Comparison of ENCODE assay signal across 8 cellular contexts in the genomic region with DNA sequence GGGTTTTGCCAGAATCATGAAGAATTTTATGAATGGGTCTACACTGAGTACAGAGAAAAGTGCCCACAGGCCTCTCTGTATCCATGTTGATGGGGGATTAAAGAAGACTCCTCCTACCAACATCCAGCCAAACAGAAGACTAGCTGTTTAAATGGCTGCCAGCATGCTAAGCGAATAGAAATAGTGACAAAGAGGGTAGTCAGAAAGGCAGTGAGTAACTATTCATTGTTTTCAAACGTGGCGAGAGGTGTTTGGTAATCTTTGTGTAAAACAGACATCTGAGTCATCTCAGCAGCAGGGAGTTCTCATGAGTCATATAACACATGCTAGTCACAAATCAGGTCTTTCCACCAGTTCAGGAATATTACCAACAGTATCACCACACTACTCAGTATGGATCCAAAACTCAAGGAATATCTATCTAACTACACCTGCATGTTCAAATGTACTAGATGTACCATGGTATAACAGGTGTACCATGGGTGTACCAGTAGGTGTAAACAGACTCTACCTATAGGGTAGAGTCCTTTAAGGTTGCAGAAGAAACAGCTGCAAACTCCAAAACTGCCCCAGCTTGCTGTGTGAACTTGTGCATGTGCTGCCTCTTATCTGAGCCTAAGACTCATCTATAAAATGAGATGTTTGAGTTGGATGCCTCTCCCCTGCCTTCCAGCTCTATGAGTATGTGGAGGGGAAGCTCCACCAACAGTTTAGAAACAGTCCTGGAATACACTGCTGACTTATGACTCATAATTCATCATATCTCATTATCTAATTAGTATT.
DNase-seq lines count a peak whose midpoint lies in the region; ATAC-seq and TF ChIP-seq lines count a peak whose summit lies in the region.

No MANE protein-coding gene starts in this region.

- H3K9me3 Mint-ChIP-seq in natural killer cell treated with Interleukin-12 subunit alpha and Interleukin-12 subunit beta and Interleukin-15 and Interleukin-18, amount 100 ng/mL, for 72 hours, result peaks cover 3% of the 10 kb centered on the region

- TF ChIP-seq CTCF in body of pancreas (IDR thresholded peaks at IDR 0.05), result no peak

- peak; percentile 94 for ATAC-seq in body of pancreas
- ATAC-seq in natural killer cell treated with Interleukin-12 subunit alpha and Interleukin-12 subunit beta and Interleukin-15 and Interleukin-18, amount 100 ng/mL, for 72 hours, result peak; percentile 90 to 96
- no peak for ATAC-seq in HG03025 (IDR thresholded peaks at IDR 0.05; ENCODE audit: low FRiP score, unreplicated experiment)

- whole genome bisulfite sequencing in body of pancreas, 2 donors, result 35 to 43% methylated on average over 3 of the region's 3 CpGs

- H3K27ac Mint-ChIP-seq in natural killer cell treated with Interleukin-12 subunit alpha and Interleukin-12 subunit beta and Interleukin-15 and Interleukin-18, amount 100 ng/mL, for 72 hours, result peak overlapping the region; percentile 28 to 73

- no peaks in the 10 kb centered on the region for H3K27me3 ChIP-seq in body of pancreas

- no peaks in the 10 kb centered on the region for H3K36me3 Mint-ChIP-seq in natural killer cell treated with Interleukin-12 subunit alpha and Interleukin-12 subunit beta and Interleukin-15 and Interleukin-18, amount 100 ng/mL, for 72 hours

- no peak overlapping the region for H3K4me3 Mint-ChIP-seq in natural killer cell treated with Interleukin-12 subunit alpha and Interleukin-12 subunit beta and Interleukin-15 and Interleukin-18, amount 100 ng/mL, for 72 hours

- H3K27ac ChIP-seq in body of pancreas, result peak overlapping the region; percentile 54 to 87 (median 78)

- no peaks in the 10 kb centered on the region for H3K9me3 ChIP-seq in body of pancreas

- peaks cover 38% of the 10 kb centered on the region for H3K4me1 ChIP-seq in body of pancreas

- TF ChIP-seq POLR2A in body of pancreas (IDR thresholded peaks at IDR 0.05), result peak in 1 of 3 donors; percentile 26

- peaks cover 27 to 29% of the 10 kb centered on the region in 2 donors for H3K4me1 Mint-ChIP-seq in natural killer cell treated with Interleukin-12 subunit alpha and Interleukin-12 subunit beta and Interleukin-15 and Interleukin-18, amount 100 ng/mL, for 72 hours (ENCODE audit: low read depth in 2 of 2)

- DNase-seq in COLO668 (lab: John Stamatoyannopoulos, UW; ENCODE audit: unreplicated experiment) (peak; percentile 13), LHCN-M2 (ENCODE audit: low read depth) (peak; percentile 100), body of pancreas (peak; percentile 15 to 67 (median 41)), NCI-H2081 (lab: John Stamatoyannopoulos, UW) (no peak), medulla oblongata (ENCODE audit: extremely low spot score) (no peak), NCI-H1105 (lab: John Stamatoyannopoulos, UW) (no peak)
- peak; percentile 61 for DNase-seq in natural killer cell treated with Interleukin-12 subunit alpha and Interleukin-12 subunit beta and Interleukin-15 and Interleukin-18, amount 100 ng/mL, for 72 hours (ENCODE audit: low spot score)

- intact Hi-C loops in body of pancreas (cut with DNase I), result no loop called here

- no peak overlapping the region for H3K4me3 ChIP-seq in body of pancreas

- peaks cover 7 to 9% of the 10 kb centered on the region in 2 donors for H3K27me3 Mint-ChIP-seq in natural killer cell treated with Interleukin-12 subunit alpha and Interleukin-12 subunit beta and Interleukin-15 and Interleukin-18, amount 100 ng/mL, for 72 hours

- H3K36me3 ChIP-seq in body of pancreas (replicated peaks in 1 of 2; ENCODE audit: insufficient read depth in 1 of 2, low read depth in 2 of 2), result no peaks in the 10 kb centered on the region

Comparison
In these comparisons a context has a peak if more than half of its experiments do, and no peak if none do; other contexts are left out.
1. DNase-seq: peak in COLO668 (single experiment), LHCN-M2 (single experiment), body of pancreas (4 of 4) and natural killer cell treated with Interleukin-12 subunit alpha and Interleukin-12 subunit beta and Interleukin-15 and Interleukin-18, amount 100 ng/mL, for 72 hours (single experiment); none in NCI-H2081 (0 of 2), medulla oblongata (single experiment) and NCI-H1105 (single experiment).